In the genomic region with DNA sequence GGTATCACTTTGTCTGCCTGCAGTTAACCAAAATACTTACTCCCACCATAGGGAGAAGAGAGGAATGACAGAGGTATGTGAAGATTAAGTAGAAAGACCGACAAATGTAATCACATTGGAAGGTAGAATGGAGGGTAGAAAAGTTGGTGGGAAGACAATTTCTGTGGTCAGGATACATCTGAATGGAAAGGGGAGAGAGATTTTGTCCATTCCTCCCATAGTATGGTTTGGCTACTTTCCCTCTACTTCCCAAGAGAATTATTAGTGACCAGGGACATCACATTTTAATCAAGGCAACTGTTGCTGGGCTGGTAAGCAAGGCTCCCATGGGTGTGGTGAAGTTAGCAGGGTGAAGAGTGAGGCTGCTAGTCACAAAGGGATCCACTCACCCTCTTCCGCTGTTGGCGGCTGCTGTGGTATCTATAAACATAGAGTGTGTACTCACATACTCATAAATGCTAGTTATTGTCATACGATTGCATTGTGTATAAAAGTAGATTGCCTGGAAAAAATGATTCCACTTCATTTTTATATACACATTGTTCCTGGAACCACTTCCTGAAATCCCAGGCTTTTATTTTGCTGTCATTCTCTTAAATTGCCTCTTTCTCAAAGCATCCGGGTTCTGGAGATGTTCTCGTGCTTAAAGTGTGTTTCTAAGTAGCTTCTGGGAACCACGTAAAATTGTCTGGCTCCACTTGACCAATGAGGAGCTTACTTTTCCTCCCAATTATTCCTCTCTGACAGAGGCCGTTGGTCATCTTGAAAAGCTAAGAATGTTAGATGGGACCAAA, we compare ENCODE assay signal across 11 cellular contexts.
DNase-seq lines count a peak whose midpoint lies in the region; ATAC-seq, FAIRE-seq and TF ChIP-seq lines count a peak whose summit lies in the region.
"Had no signal": no experiment of that assay in that cellular context is flagged by ENCODE, and none has a peak within 500 bp of the region (broad histone marks: within the 10 kb centered on the region; RNA-seq: fewer than 3 reads in every experiment).

No MANE protein-coding gene starts in this region.

- H2AK5ac ChIP-seq in mesenchymal stem cell (ENCODE audit: low read length, severe bottlenecking): peak overlapping the region; percentile 64

- peak overlapping the region in 1 of 2 experiments; percentile 92 for H2BK12ac ChIP-seq in mesenchymal stem cell (ENCODE audit: low read length in 2 of 2)

- H3K27me3 ChIP-seq in mesenchymal stem cell (ENCODE audit: control insufficient read depth in 1 of 2, insufficient read depth in 1 of 2, low read length in 2 of 2): no peaks in the 10 kb centered on the region

- no peak overlapping the region for H3K27ac ChIP-seq in mesenchymal stem cell (ENCODE audit: low read length, poor library complexity, severe bottlenecking)

- H3K9ac ChIP-seq in mesenchymal stem cell (ENCODE audit: low read length): no peak overlapping the region

- no peak overlapping the region for H3K23ac ChIP-seq in mesenchymal stem cell (ENCODE audit: low read length in 2 of 2)

- no peak overlapping the region for H2BK5ac ChIP-seq in mesenchymal stem cell (ENCODE audit: low read depth, low read length, poor library complexity, severe bottlenecking)

- no peak overlapping the region for H3K14ac ChIP-seq in mesenchymal stem cell (ENCODE audit: low read length in 2 of 2)

- no peak overlapping the region for H3K4me3 ChIP-seq in mesenchymal stem cell (ENCODE audit: insufficient read depth in 1 of 2, low read depth in 1 of 2, low read length in 2 of 2)

- no peak for TF ChIP-seq POLR2A in GM12891 (IDR thresholded peaks at IDR 0.05; ENCODE audit: low read depth, low read length)

- H4K91ac ChIP-seq in mesenchymal stem cell (ENCODE audit: low read length): no peak overlapping the region

- no peaks in the 10 kb centered on the region for H3K36me3 ChIP-seq in mesenchymal stem cell (ENCODE audit: control insufficient read depth in 1 of 2, insufficient read depth in 2 of 2, low read depth in 1 of 2, low read length in 2 of 2)

- H3K79me1 ChIP-seq in mesenchymal stem cell (replicated peaks; ENCODE audit: low read length, poor library complexity, severe bottlenecking): no peaks in the 10 kb centered on the region

- H2BK15ac ChIP-seq in mesenchymal stem cell (ENCODE audit: low read depth, poor library complexity, severe bottlenecking): no peak overlapping the region

- no peak for ATAC-seq in GM18517 (IDR thresholded peaks at IDR 0.05; ENCODE audit: unreplicated experiment)

- 85% methylated on average over 5 of the region's 8 CpGs for WGBS in mesenchymal stem cell

- H3K4ac ChIP-seq in mesenchymal stem cell (ENCODE audit: low read depth in 1 of 2, low read length in 2 of 2): peak overlapping the region in 1 of 2 experiments; percentile 37

- peaks cover 1% of the 10 kb centered on the region for H3K4me1 ChIP-seq in mesenchymal stem cell (ENCODE audit: control insufficient read depth, insufficient read depth, low read depth, low read length)

- no peak overlapping the region for H2AFZ ChIP-seq in mesenchymal stem cell (ENCODE audit: low read depth, low read length)

- H3K9me3 ChIP-seq in mesenchymal stem cell (ENCODE audit: control insufficient read depth, low read length): no peaks in the 10 kb centered on the region

- H4K8ac ChIP-seq in mesenchymal stem cell (ENCODE audit: low read length): peak overlapping the region; percentile 81

- peak; percentile 42 for DNase-seq in A172 (ENCODE audit: low spot score)
- no peak for DNase-seq in GM12891 (ENCODE audit: insufficient read length, low spot score)
- DNase-seq in activated effector memory CD4-positive, alpha-beta T cell treated with Interleukin-2 at 50 U/mL for 16 hours: peak; percentile 15
- DNase-seq in mesenchymal stem cell: no peak
- DNase-seq in NCI-H524 treated with DMSO at 0.1 percent for 48 hours (lab: John Stamatoyannopoulos, UW): no peak
- DNase-seq in AG08395 (ENCODE audit: low spot score): no peak
- DNase-seq in NCI-H146 (lab: John Stamatoyannopoulos, UW): no peak
- DNase-seq: DND-41; NK-92 treated with Interleukin-12 subunit alpha and Interleukin-12 subunit beta, amount 100 ng/mL, for 24 hours; occipital lobe had no signal

- peak overlapping the region in 1 of 2 experiments; percentile 21 for H3K18ac ChIP-seq in mesenchymal stem cell (ENCODE audit: low read depth in 1 of 2, low read length in 2 of 2)

- peak; percentile 71 for FAIRE-seq in GM12891 (lab: Jason Lieb, UNC)

- no peak overlapping the region for H2BK120ac ChIP-seq in mesenchymal stem cell (ENCODE audit: low read depth, low read length)

- H3K4me2 ChIP-seq in mesenchymal stem cell (ENCODE audit: low read length, poor library complexity, severe bottlenecking): no peak overlapping the region

TF ChIP-seq in GM12891, 5 proteins besides CTCF, POLR2A, EP300 and RAD21:
- no peak for TF ChIP-seq SPI1 (IDR thresholded peaks at IDR 0.05; ENCODE audit: low read depth, low read length)
- no peak for TF ChIP-seq POU2F2 (IDR thresholded peaks at IDR 0.05; ENCODE audit: low read depth, low read length)
- TF ChIP-seq PAX5 (IDR thresholded peaks at IDR 0.05; ENCODE audit: insufficient read depth, low read length, severe bottlenecking): no peak
- TF ChIP-seq TAF1 (IDR thresholded peaks at IDR 0.05; ENCODE audit: low read depth, low read length): no peak

Comparison
In these comparisons a context has a peak if more than half of its experiments do, and no peak if none do; other contexts are left out.
1. DNase-seq: peak in A172 (single experiment) and activated effector memory CD4-positive, alpha-beta T cell treated with Interleukin-2 at 50 U/mL for 16 hours (single experiment); none in GM12891 (single experiment), mesenchymal stem cell (single experiment), NCI-H524 treated with DMSO at 0.1 percent for 48 hours (single experiment), AG08395 (single experiment) and NCI-H146 (single experiment).